ENCODE assay signal across 7 cellular contexts in the genomic region with DNA sequence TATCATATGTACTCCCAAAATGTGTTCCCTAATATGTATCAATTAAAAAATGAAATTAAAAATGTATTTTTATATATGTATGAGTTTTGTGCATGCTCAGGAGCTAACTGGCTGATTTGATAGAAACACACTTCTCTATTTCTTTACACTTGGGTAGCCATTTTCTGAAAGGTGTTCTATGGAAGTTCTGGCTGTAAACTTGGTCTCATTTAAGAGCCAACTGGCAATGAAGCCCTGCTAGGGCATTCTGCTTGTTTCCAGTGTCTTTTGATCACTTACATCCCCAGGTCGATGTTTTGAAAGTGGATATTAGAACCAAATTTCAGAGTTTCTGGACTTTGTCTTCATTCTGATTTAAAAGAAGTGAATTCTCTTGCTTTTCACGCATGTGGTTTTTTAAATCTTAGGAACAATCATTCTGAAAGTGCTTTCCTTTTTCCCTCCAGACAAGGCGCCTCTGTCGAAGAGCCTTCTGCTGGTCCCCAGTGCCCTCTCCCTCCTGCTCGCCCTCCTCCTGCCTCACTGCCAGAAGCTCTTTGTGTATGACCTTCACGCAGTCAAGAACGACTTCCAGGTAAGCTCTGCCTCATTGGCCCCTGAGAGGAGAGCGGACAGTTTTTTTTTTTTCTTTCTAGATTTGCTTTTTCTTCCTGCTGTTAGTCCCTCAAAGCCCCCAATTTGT. TPM values are rescaled to one million over a fixed set of nuclear protein-coding genes. Genes with fewer than 3 reads are reported as not detected.
DNase-seq lines count a peak whose midpoint lies in the region; ATAC-seq and TF ChIP-seq lines count a peak whose summit lies in the region.

No MANE protein-coding gene starts in this region.

- H3K27me3 ChIP-seq in H9 (ENCODE audit: insufficient read depth, low read length): no peaks in the 10 kb centered on the region

- H2BK120ac ChIP-seq in H9 (ENCODE audit: low read depth, low read length, poor library complexity, severe bottlenecking): no peak overlapping the region

- no peak overlapping the region for H3K27ac ChIP-seq in H9 (ENCODE audit: insufficient read length, low read depth, low read length)

- POLR2A ChIA-PET in activated CD4-positive, alpha-beta T cell treated with anti-CD3 and anti-CD28 coated beads, Interleukin-2, amount 10 ng/mL, durations not matched to agents 7 days and 5 days (lab: Charles Lee): no interaction called here

- H3K23ac ChIP-seq in H9 (ENCODE audit: insufficient read length, low read depth, low read length): no peak overlapping the region

- no peak overlapping the region for H3K4me2 ChIP-seq in H9 (ENCODE audit: insufficient read depth, insufficient read length, low read length)

- intact Hi-C loops in posterior cingulate gyrus (cut with DNase I): no loop called here

- peaks cover 2% of the 10 kb centered on the region; the same call in 1 of the 2 replicates for H3K79me2 ChIP-seq in H9 (ENCODE audit: insufficient read depth, low read length)

- H3T11ph ChIP-seq in H9 (ENCODE audit: low read length): no peak overlapping the region

- H3K56ac ChIP-seq in H9 (ENCODE audit: insufficient read length, low read depth, low read length): no peak overlapping the region

- no peak overlapping the region for H3K4ac ChIP-seq in H9 (ENCODE audit: low read depth, low read length)

- no peak overlapping the region for H3K18ac ChIP-seq in H9 (ENCODE audit: insufficient read length, low read depth, low read length)

- peak overlapping the region in 2 of 3 experiments; percentile 51 to 77; a peak in 3 of 7 replicates for H3K27ac Mint-ChIP-seq in H9
- peak overlapping the region; percentile 95 for H3K27ac Mint-ChIP-seq in activated CD4-positive, alpha-beta T cell treated with anti-CD3 and anti-CD28 coated beads, Interleukin-2, amount 10 ng/mL, durations not matched to agents 7 days and 5 days
- peak overlapping the region; percentile 67 to 68 for H3K27ac Mint-ChIP-seq in natural killer cell treated with Interleukin-12 subunit alpha and Interleukin-12 subunit beta and Interleukin-15 and Interleukin-18, amount 100 ng/mL, for 72 hours

- H3K4me3 Mint-ChIP-seq in H9: no peak overlapping the region
- H3K4me3 Mint-ChIP-seq in activated CD4-positive, alpha-beta T cell treated with anti-CD3 and anti-CD28 coated beads, Interleukin-2, amount 10 ng/mL, durations not matched to agents 7 days and 5 days: peak overlapping the region; percentile 75
- H3K4me3 Mint-ChIP-seq in natural killer cell treated with Interleukin-12 subunit alpha and Interleukin-12 subunit beta and Interleukin-15 and Interleukin-18, amount 100 ng/mL, for 72 hours: peak overlapping the region; percentile 86

- peaks cover 5 to 8% of the 10 kb centered on the region in 2 experiments for H3K9me3 Mint-ChIP-seq in H9
- peaks cover 2% of the 10 kb centered on the region for H3K9me3 Mint-ChIP-seq in activated CD4-positive, alpha-beta T cell treated with anti-CD3 and anti-CD28 coated beads, Interleukin-2, amount 10 ng/mL, durations not matched to agents 7 days and 5 days
- H3K9me3 Mint-ChIP-seq in natural killer cell treated with Interleukin-12 subunit alpha and Interleukin-12 subunit beta and Interleukin-15 and Interleukin-18, amount 100 ng/mL, for 72 hours: no peaks in the 10 kb centered on the region

- CTCF ChIA-PET in activated CD4-positive, alpha-beta T cell treated with anti-CD3 and anti-CD28 coated beads, Interleukin-2, amount 10 ng/mL, durations not matched to agents 7 days and 5 days (lab: Charles Lee): interaction anchor here (0.6 kb wide), 1 partner anchor 13 kb away, joined by 3 read pairs; no protein-coding TSS in a partner anchor

- no peak overlapping the region for H2BK12ac ChIP-seq in H9 (ENCODE audit: insufficient read length, low read depth, low read length)

- TF ChIP-seq CTCF in H9 (conservative IDR thresholded peaks at IDR 0.05) (no peak), foreskin fibroblast (IDR thresholded peaks at IDR 0.05; ENCODE audit: low read depth, low read length) (no peak)

- H4K20me1 ChIP-seq in H9 (ENCODE audit: control insufficient read depth, insufficient read depth, insufficient read length): no peaks in the 10 kb centered on the region

- no peak overlapping the region for H2AK5ac ChIP-seq in H9 (ENCODE audit: insufficient read length, low read length)

- H4K5ac ChIP-seq in H9 (ENCODE audit: insufficient read length, low read depth, low read length): no peak overlapping the region

- peaks cover 30 to 37% (median 30%) of the 10 kb centered on the region in 3 experiments for H3K36me3 Mint-ChIP-seq in H9 (ENCODE audit: insufficient read depth in 1 of 3, low read depth in 3 of 3)
- peaks cover 47% of the 10 kb centered on the region for H3K36me3 Mint-ChIP-seq in activated CD4-positive, alpha-beta T cell treated with anti-CD3 and anti-CD28 coated beads, Interleukin-2, amount 10 ng/mL, durations not matched to agents 7 days and 5 days (ENCODE audit: low read depth)
- peaks cover 16% of the 10 kb centered on the region for H3K36me3 Mint-ChIP-seq in natural killer cell treated with Interleukin-12 subunit alpha and Interleukin-12 subunit beta and Interleukin-15 and Interleukin-18, amount 100 ng/mL, for 72 hours

- no peak overlapping the region for H3K9ac ChIP-seq in H9 (ENCODE audit: extremely low read depth, insufficient read length, low read length)

- peaks cover 0 to 2% of the 10 kb centered on the region in 2 experiments; a peak in 1 of 4 replicates for H3K4me1 Mint-ChIP-seq in H9
- H3K4me1 Mint-ChIP-seq in activated CD4-positive, alpha-beta T cell treated with anti-CD3 and anti-CD28 coated beads, Interleukin-2, amount 10 ng/mL, durations not matched to agents 7 days and 5 days: peaks cover 60% of the 10 kb centered on the region
- H3K4me1 Mint-ChIP-seq in natural killer cell treated with Interleukin-12 subunit alpha and Interleukin-12 subunit beta and Interleukin-15 and Interleukin-18, amount 100 ng/mL, for 72 hours (ENCODE audit: low read depth in 2 of 2): peaks cover 33 to 42% of the 10 kb centered on the region in 2 donors

- H2BK15ac ChIP-seq in H9 (ENCODE audit: low read depth, low read length): no peak overlapping the region

- H2BK5ac ChIP-seq in H9 (ENCODE audit: insufficient read length, low read length): no peak overlapping the region

- no peak for DNase-seq in H9
- peak; percentile 32 for DNase-seq in activated CD4-positive, alpha-beta T cell treated with anti-CD3 and anti-CD28 coated beads, Interleukin-2, amount 10 ng/mL, durations not matched to agents 7 days and 5 days
- DNase-seq in natural killer cell treated with Interleukin-12 subunit alpha and Interleukin-12 subunit beta and Interleukin-15 and Interleukin-18, amount 100 ng/mL, for 72 hours (ENCODE audit: low spot score): peak; percentile 71
- no peak for DNase-seq in iPS-NIHi7 (ENCODE audit: extremely low spot score)
- DNase-seq in posterior cingulate gyrus: no peak
- no peak for DNase-seq in foreskin fibroblast

- no peak overlapping the region for H3K4me3 ChIP-seq in foreskin fibroblast (ENCODE audit: low read depth in 1 of 2, low read length in 2 of 2)

- no peak overlapping the region for H2BK20ac ChIP-seq in H9 (ENCODE audit: low read depth, low read length, poor library complexity, severe bottlenecking)

- peaks cover 3% of the 10 kb centered on the region for H3K79me1 ChIP-seq in H9 (ENCODE audit: insufficient read depth, low read depth, low read length, poor library complexity, severe bottlenecking)

- WGBS in H9 (ENCODE audit: extremely low coverage, insufficient read length, low lambda C conversion rate): no CpG with 5 or more reads among the region's 8 CpGs

- ATAC-seq in GM18861 (IDR thresholded peaks at IDR 0.05; ENCODE audit: unreplicated experiment): peak; percentile 66
- peak; percentile 75 to 84 for ATAC-seq in natural killer cell treated with Interleukin-12 subunit alpha and Interleukin-12 subunit beta and Interleukin-15 and Interleukin-18, amount 100 ng/mL, for 72 hours

- H3K27me3 Mint-ChIP-seq in H9 (ENCODE audit: low read depth): no peaks in the 10 kb centered on the region
- no peaks in the 10 kb centered on the region for H3K27me3 Mint-ChIP-seq in activated CD4-positive, alpha-beta T cell treated with anti-CD3 and anti-CD28 coated beads, Interleukin-2, amount 10 ng/mL, durations not matched to agents 7 days and 5 days
- no peaks in the 10 kb centered on the region for H3K27me3 Mint-ChIP-seq in natural killer cell treated with Interleukin-12 subunit alpha and Interleukin-12 subunit beta and Interleukin-15 and Interleukin-18, amount 100 ng/mL, for 72 hours

- no peaks in the 10 kb centered on the region for H3K23me2 ChIP-seq in H9 (ENCODE audit: insufficient read length, low read depth, low read length, poor library complexity, severe bottlenecking)

- no peak overlapping the region for H2AFZ ChIP-seq in H9 (ENCODE audit: low read length)

- no peak overlapping the region for H3K14ac ChIP-seq in H9 (ENCODE audit: insufficient read depth, low read length)

- H4K8ac ChIP-seq in H9 (replicated peaks; ENCODE audit: insufficient read length, low read depth, low read length): no peak overlapping the region

- H3K9me3 ChIP-seq in H9 (ENCODE audit: control insufficient read depth, low read depth, low read length): no peaks in the 10 kb centered on the region

- H4K91ac ChIP-seq in H9 (ENCODE audit: insufficient read length, low read depth, low read length): no peak overlapping the region

- H3K4me1 ChIP-seq in H9 (ENCODE audit: insufficient read depth, low read length): no peaks in the 10 kb centered on the region

RNA-seq across cellular contexts. Expression of a gene that starts 20.1 kb away (rescaled TPM):
- total RNA-seq in H9 (2021): not detected in 2 replicates
- 10 to 100 TPM; 19.7 to 25.4 TPM for total RNA-seq in activated CD4-positive, alpha-beta T cell treated with anti-CD3 and anti-CD28 coated beads, Interleukin-2, amount 10 ng/mL, durations not matched to agents 7 days and 5 days
- 10 to 100 TPM; 13.0 to 20.6 TPM for total RNA-seq in natural killer cell treated with Interleukin-12 subunit alpha and Interleukin-12 subunit beta and Interleukin-15 and Interleukin-18, amount 100 ng/mL, for 72 hours

RNA-seq across cellular contexts. Expression of a gene that starts 37.5 kb away (rescaled TPM):
- total RNA-seq in H9 (2021): 51.7 and 52.3 TPM in 2 replicates
- 10 to 100 TPM; 67.8 to 70.5 TPM for total RNA-seq in activated CD4-positive, alpha-beta T cell treated with anti-CD3 and anti-CD28 coated beads, Interleukin-2, amount 10 ng/mL, durations not matched to agents 7 days and 5 days
- 10 to 100 TPM; 55.9 to 58.0 TPM for total RNA-seq in natural killer cell treated with Interleukin-12 subunit alpha and Interleukin-12 subunit beta and Interleukin-15 and Interleukin-18, amount 100 ng/mL, for 72 hours

Comparison
In these comparisons a context has a peak if more than half of its experiments do, and no peak if none do; other contexts are left out.
1. DNase-seq: peak in activated CD4-positive, alpha-beta T cell treated with anti-CD3 and anti-CD28 coated beads, Interleukin-2, amount 10 ng/mL, durations not matched to agents 7 days and 5 days (single experiment) and natural killer cell treated with Interleukin-12 subunit alpha and Interleukin-12 subunit beta and Interleukin-15 and Interleukin-18, amount 100 ng/mL, for 72 hours (single experiment); none in H9 (single experiment), iPS-NIHi7 (single experiment), posterior cingulate gyrus (0 of 10) and foreskin fibroblast (0 of 2).
2. H3K4me3 Mint-ChIP-seq: peak in activated CD4-positive, alpha-beta T cell treated with anti-CD3 and anti-CD28 coated beads, Interleukin-2, amount 10 ng/mL, durations not matched to agents 7 days and 5 days (single experiment) and natural killer cell treated with Interleukin-12 subunit alpha and Interleukin-12 subunit beta and Interleukin-15 and Interleukin-18, amount 100 ng/mL, for 72 hours (single experiment); none in H9 (0 of 2).
3. RNA of a gene that starts 20.1 kb away (total RNA-seq): 19.7 to 25.4 TPM in activated CD4-positive, alpha-beta T cell treated with anti-CD3 and anti-CD28 coated beads, Interleukin-2, amount 10 ng/mL, durations not matched to agents 7 days and 5 days and 13.0 to 20.6 TPM in natural killer cell treated with Interleukin-12 subunit alpha and Interleukin-12 subunit beta and Interleukin-15 and Interleukin-18, amount 100 ng/mL, for 72 hours; not detected in H9; every median in the first group is over 10 times any median in the second.
4. Peak in every context shown above with its lines, with median percentiles within 50 percentile points of each other: H3K27ac Mint-ChIP-seq.